Comparison of ENCODE assay signal across 13 cellular contexts in the genomic region with DNA sequence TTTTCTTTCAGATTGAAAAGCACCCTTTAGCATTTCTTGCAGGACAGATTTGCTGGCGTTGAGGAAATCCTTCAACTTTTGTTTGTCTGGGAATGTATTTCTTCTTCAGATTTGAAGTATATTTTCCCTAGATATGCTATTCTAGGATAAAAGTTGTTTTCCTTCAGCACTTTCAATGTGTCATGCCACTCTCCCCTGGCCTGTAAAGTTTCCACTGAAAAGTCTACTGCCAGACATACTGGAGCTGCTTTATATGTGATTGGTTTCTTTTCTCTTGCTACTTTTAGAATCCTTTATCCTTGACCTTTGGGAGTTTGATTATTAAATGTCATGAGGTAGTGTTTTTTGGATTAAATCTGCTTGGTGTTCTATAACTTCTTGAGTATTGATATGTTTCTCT. TPM values are rescaled to one million over a fixed set of nuclear protein-coding genes. Genes with fewer than 3 reads are reported as not detected.
A peak's percentile ranks its signal among the peaks of the same experiment; 100 is the strongest.
DNase-seq lines count a peak whose midpoint lies in the region; ATAC-seq, FAIRE-seq and TF ChIP-seq lines count a peak whose summit lies in the region.
"Had no signal": no experiment of that assay in that cellular context is flagged by ENCODE, and none has a peak within 500 bp of the region (broad histone marks: within the 10 kb centered on the region; RNA-seq: fewer than 3 reads in every experiment).

No MANE protein-coding gene starts in this region.

- POLR2A ChIA-PET in endothelial cell of umbilical vein (lab: Charles Lee), result no interaction called here

- no peak for TF ChIP-seq POLR2A in endothelial cell of umbilical vein (IDR thresholded peaks at IDR 0.05; ENCODE audit: low read depth, low read length)

- intact Hi-C loops in endothelial cell of umbilical vein (cut with micrococcal nuclease), result no loop called here

- no peak for ATAC-seq in stimulated activated naive CD8-positive, alpha-beta T cell treated with anti-CD3 and anti-CD28 coated beads, Interleukin-15, Interleukin-2, amounts not matched to agents 100 U/mL and 50 U/mL, for 24 hours
- ATAC-seq in activated T-helper 17 cell treated with anti-CD3 and anti-CD28 coated beads, Interleukin-2, amount 50 U/mL, for 72 hours (replicated peaks), result no peak
- ATAC-seq in HG02623 (IDR thresholded peaks at IDR 0.05; ENCODE audit: unreplicated experiment), result no peak

- no peak overlapping the region for H3K4me2 ChIP-seq in endothelial cell of umbilical vein (ENCODE audit: insufficient read depth, low read length)
- H3K4me2 ChIP-seq: BLaER1 had no signal

- BruUV-seq in endothelial cell of umbilical vein (replicated peaks; lab: Mats Ljungman, UMichigan), result no TSS peak

- H3K79me2 ChIP-seq in endothelial cell of umbilical vein (ENCODE audit: control insufficient read depth, insufficient read depth, low read length), result no peaks in the 10 kb centered on the region

- H3K4me3 Mint-ChIP-seq in stimulated activated naive CD8-positive, alpha-beta T cell treated with anti-CD3 and anti-CD28 coated beads, Interleukin-15, Interleukin-2, amounts not matched to agents 100 ng/mL and 50 ng/mL, for 24 hours, result no peak overlapping the region
- H3K4me3 Mint-ChIP-seq in activated T-helper 17 cell treated with anti-CD3 and anti-CD28 coated beads, Interleukin-2, amount 50 U/mL, for 72 hours, result no peak overlapping the region

- peak overlapping the region; percentile 42 for H3K27ac Mint-ChIP-seq in stimulated activated naive CD8-positive, alpha-beta T cell treated with anti-CD3 and anti-CD28 coated beads, Interleukin-15, Interleukin-2, amounts not matched to agents 100 ng/mL and 50 ng/mL, for 24 hours
- H3K27ac Mint-ChIP-seq in activated T-helper 17 cell treated with anti-CD3 and anti-CD28 coated beads, Interleukin-2, amount 50 U/mL, for 72 hours, result peak overlapping the region; percentile 28

- no peaks in the 10 kb centered on the region for H4K20me1 ChIP-seq in endothelial cell of umbilical vein (replicated peaks; ENCODE audit: control insufficient read depth, extremely low read depth, insufficient read depth, low read length)
- H4K20me1 ChIP-seq: BLaER1 had no signal

- no peak for DNase-seq in stimulated activated naive CD8-positive, alpha-beta T cell treated with anti-CD3 and anti-CD28 coated beads, Interleukin-15, Interleukin-2, amounts not matched to agents 100 U/mL and 50 U/mL, for 24 hours
- DNase-seq in endothelial cell of umbilical vein (ENCODE audit: low read depth, low spot score) (peak; percentile 71), 8988T (no peak), GM10266 (ENCODE audit: extremely low spot score) (no peak)
- DNase-seq: DMS79, GOT3 had no signal

- FAIRE-seq in endothelial cell of umbilical vein (lab: Jason Lieb, UNC), result no peak
- FAIRE-seq: GM12891, HTR-8/SVneo had no signal

- H3K4me1 ChIP-seq in endothelial cell of umbilical vein (ENCODE audit: control insufficient read depth, extremely low read depth, insufficient read depth, low read length), result peaks cover 13% of the 10 kb centered on the region
- H3K4me1 ChIP-seq: HAP-1 had no signal

- H3K36me3 ChIP-seq in endothelial cell of umbilical vein (ENCODE audit: control insufficient read depth in 2 of 2, extremely low read depth in 1 of 2, insufficient read depth in 2 of 2, low read length in 2 of 2), result no peaks in the 10 kb centered on the region
- H3K36me3 ChIP-seq: BLaER1, HAP-1 had no signal

- peaks cover 34% of the 10 kb centered on the region for H3K4me1 Mint-ChIP-seq in stimulated activated naive CD8-positive, alpha-beta T cell treated with anti-CD3 and anti-CD28 coated beads, Interleukin-15, Interleukin-2, amounts not matched to agents 100 ng/mL and 50 ng/mL, for 24 hours (ENCODE audit: low read depth)
- peaks cover 5% of the 10 kb centered on the region for H3K4me1 Mint-ChIP-seq in activated T-helper 17 cell treated with anti-CD3 and anti-CD28 coated beads, Interleukin-2, amount 50 U/mL, for 72 hours

- no peaks in the 10 kb centered on the region for H3K27me3 ChIP-seq in endothelial cell of umbilical vein (ENCODE audit: control insufficient read depth in 2 of 2, insufficient read depth in 2 of 2, low read length in 2 of 2)
- H3K27me3 ChIP-seq: BLaER1 had no signal

- peaks cover 12% of the 10 kb centered on the region for H3K9me3 Mint-ChIP-seq in stimulated activated naive CD8-positive, alpha-beta T cell treated with anti-CD3 and anti-CD28 coated beads, Interleukin-15, Interleukin-2, amounts not matched to agents 100 ng/mL and 50 ng/mL, for 24 hours
- H3K9me3 Mint-ChIP-seq in activated T-helper 17 cell treated with anti-CD3 and anti-CD28 coated beads, Interleukin-2, amount 50 U/mL, for 72 hours, result no peaks in the 10 kb centered on the region

- TF ChIP-seq CTCF in endothelial cell of umbilical vein (IDR thresholded peaks at IDR 0.05; ENCODE audit: extremely low read depth in 1 of 2, insufficient read depth in 1 of 2, low read depth in 1 of 2, low read length in 2 of 2), result no peak
- no peak for TF ChIP-seq CTCF in GM10266 (IDR thresholded peaks at IDR 0.05; ENCODE audit: control insufficient read depth, insufficient read depth, low read depth, missing control alignments)

- H3K9me3 ChIP-seq in endothelial cell of umbilical vein (replicated peaks; ENCODE audit: control insufficient read depth, insufficient read depth, low read length), result no peaks in the 10 kb centered on the region
- H3K9me3 ChIP-seq: BLaER1, HAP-1 had no signal

- no peak overlapping the region for H3K4me3 ChIP-seq in endothelial cell of umbilical vein (replicated peaks in 1 of 3; ENCODE audit: insufficient read depth in 1 of 3, low read depth in 1 of 3, low read length in 3 of 3)
- H3K4me3 ChIP-seq: BLaER1, HAP-1 had no signal

- H3K9ac ChIP-seq in endothelial cell of umbilical vein (replicated peaks; ENCODE audit: extremely low read depth, insufficient read depth, low read length), result no peak overlapping the region
- H3K9ac ChIP-seq: BLaER1 had no signal

- H3K27me3 Mint-ChIP-seq in stimulated activated naive CD8-positive, alpha-beta T cell treated with anti-CD3 and anti-CD28 coated beads, Interleukin-15, Interleukin-2, amounts not matched to agents 100 ng/mL and 50 ng/mL, for 24 hours, result no peaks in the 10 kb centered on the region
- no peaks in the 10 kb centered on the region for H3K27me3 Mint-ChIP-seq in activated T-helper 17 cell treated with anti-CD3 and anti-CD28 coated beads, Interleukin-2, amount 50 U/mL, for 72 hours

- CTCF ChIA-PET in endothelial cell of umbilical vein (lab: Charles Lee), result interaction anchor here (1.6 kb wide), 1 partner anchor 13 kb away, joined by 3 read pairs; no protein-coding TSS in a partner anchor

- dilution Hi-C loops in endothelial cell of umbilical vein (cut with MboI; ENCODE audit: extremely low pct_ligation_motif_present, low sequenced_read_pairs), result no loop called here

- H3K9me1 ChIP-seq in endothelial cell of umbilical vein (replicated peaks; ENCODE audit: control insufficient read depth, extremely low read depth, insufficient read depth, low read length), result no peaks in the 10 kb centered on the region

- H3K27ac ChIP-seq in endothelial cell of umbilical vein (ENCODE audit: insufficient read depth, low read depth, low read length), result no peak overlapping the region
- H3K27ac ChIP-seq: BLaER1 had no signal

- H3K36me3 Mint-ChIP-seq in stimulated activated naive CD8-positive, alpha-beta T cell treated with anti-CD3 and anti-CD28 coated beads, Interleukin-15, Interleukin-2, amounts not matched to agents 100 ng/mL and 50 ng/mL, for 24 hours (ENCODE audit: low read depth), result no peaks in the 10 kb centered on the region
- H3K36me3 Mint-ChIP-seq in activated T-helper 17 cell treated with anti-CD3 and anti-CD28 coated beads, Interleukin-2, amount 50 U/mL, for 72 hours (ENCODE audit: low read depth), result no peaks in the 10 kb centered on the region

- no peak overlapping the region for H2AFZ ChIP-seq in endothelial cell of umbilical vein (ENCODE audit: low read depth, low read length)

TF ChIP-seq in endothelial cell of umbilical vein, 7 proteins besides CTCF, POLR2A, EP300 and RAD21:
- no peak for TF ChIP-seq MYC (IDR thresholded peaks at IDR 0.05; ENCODE audit: low read depth, low read length)
- no peak for TF ChIP-seq FOS (IDR thresholded peaks at IDR 0.05; ENCODE audit: borderline replicate concordance, insufficient read depth, low read length)
- TF ChIP-seq, protein P1, sequence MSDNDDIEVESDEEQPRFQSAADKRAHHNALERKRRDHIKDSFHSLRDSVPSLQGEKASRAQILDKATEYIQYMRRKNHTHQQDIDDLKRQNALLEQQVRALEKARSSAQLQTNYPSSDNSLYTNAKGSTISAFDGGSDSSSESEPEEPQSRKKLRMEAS (IDR thresholded peaks at IDR 0.05; ENCODE audit: insufficient read depth, insufficient read length), result no peak
- TF ChIP-seq EZH2 (IDR thresholded peaks at IDR 0.05; ENCODE audit: borderline replicate concordance, low read depth, low read length, severe bottlenecking), result no peak
- no peak for TF ChIP-seq POLR2AphosphoS5 (IDR thresholded peaks at IDR 0.05; ENCODE audit: insufficient read depth, low read depth, low read length)
- TF ChIP-seq GATA2 (IDR thresholded peaks at IDR 0.05; ENCODE audit: insufficient read depth, insufficient read length, low read depth, low read length), result no peak
- no peak for TF ChIP-seq JUN (IDR thresholded peaks at IDR 0.05; ENCODE audit: borderline replicate concordance, insufficient read depth, insufficient read length, low read depth)

RNA-seq across cellular contexts. Expression of a gene that starts 44.2 kb away (rescaled TPM):
- 10 to 100 TPM; 29.0 to 61.8 TPM for total RNA-seq in activated T-helper 17 cell treated with anti-CD3 and anti-CD28 coated beads, Interleukin-2, amount 50 U/mL, for 72 hours
- 179 and 223 TPM in 2 replicates for total RNA-seq in endothelial cell of umbilical vein
- 103 and 111 TPM in 2 replicates for polyA plus RNA-seq in endothelial cell of umbilical vein
- 103 and 115 TPM in 2 replicates for polyA plus RNA-seq in endothelial cell of umbilical vein (2011; cell fraction: cytosol; rRNA removed)
- polyA plus RNA-seq in endothelial cell of umbilical vein (2011; cell fraction: nucleus; rRNA removed), result 77.0 and 114 TPM in 2 replicates
- polyA plus RNA-seq in endothelial cell of umbilical vein (2012), result 164 and 176 TPM in 2 replicates
- 106 and 107 TPM in 2 replicates for polyA minus RNA-seq in endothelial cell of umbilical vein
- 565 TPM for polyA minus RNA-seq in endothelial cell of umbilical vein (2011; cell fraction: cytosol; rRNA and poly(A)+ RNA removed)
- 216 and 218 TPM in 2 replicates for polyA minus RNA-seq in endothelial cell of umbilical vein (2011; cell fraction: nucleus; rRNA and poly(A)+ RNA removed)
